In the genomic region with DNA sequence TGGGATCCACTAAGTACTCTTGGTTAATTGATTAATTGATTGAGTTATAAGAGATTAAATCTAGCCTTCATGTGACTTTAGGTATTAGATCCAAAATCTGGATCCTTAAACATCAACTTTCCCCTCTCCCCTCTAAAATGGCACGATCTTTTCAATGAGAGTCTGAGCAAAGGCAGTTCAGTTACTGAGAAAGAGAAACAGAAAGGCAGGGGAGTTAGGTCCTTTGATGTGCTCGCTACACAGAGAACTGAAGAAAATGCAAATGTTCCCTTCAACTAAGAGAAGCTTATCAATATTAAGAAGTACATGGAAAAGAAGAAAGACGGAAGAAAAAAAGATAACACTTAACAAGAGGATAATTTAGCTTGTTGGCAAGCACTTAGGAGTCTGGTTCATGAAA, we compare ENCODE assay signal across 15 cellular contexts.
DNase-seq lines count a peak whose midpoint lies in the region; ATAC-seq and TF ChIP-seq lines count a peak whose summit lies in the region.
"Had no signal": no experiment of that assay in that cellular context is flagged by ENCODE, and none has a peak within 500 bp of the region (broad histone marks: within the 10 kb centered on the region; RNA-seq: fewer than 3 reads in every experiment).

No MANE protein-coding gene starts in this region.

- H3K9me3 Mint-ChIP-seq in GM23338 (no peaks in the 10 kb centered on the region), H9 (no peaks in the 10 kb centered on the region)
- H3K9me3 Mint-ChIP-seq: CD8-positive, alpha-beta T cell had no signal

- H3T11ph ChIP-seq in H9 (ENCODE audit: low read length), result no peak overlapping the region

- H3K4me1 ChIP-seq in GM23338 (ENCODE audit: insufficient read depth), result peaks cover 11% of the 10 kb centered on the region
- no peaks in the 10 kb centered on the region; the same call in 1 of the 2 replicates for H3K4me1 ChIP-seq in H9 (ENCODE audit: insufficient read depth, low read length)
- H3K4me1 ChIP-seq: BLaER1 treated with 17β-estradiol and CSF1 and Interleukin-3, amounts not matched to agents 10 nM and 100 nM had no signal

- H3K9me2 ChIP-seq in GM23338 (ENCODE audit: insufficient read depth), result no peaks in the 10 kb centered on the region; the same call in 1 of the 2 replicates

- H2BK5ac ChIP-seq in H9 (ENCODE audit: insufficient read length, low read length), result no peak overlapping the region

- no peak overlapping the region for H3K27ac ChIP-seq in GM23338 (ENCODE audit: low read depth)
- H3K27ac ChIP-seq in H9 (ENCODE audit: insufficient read length, low read depth, low read length), result no peak overlapping the region
- H3K27ac ChIP-seq: BLaER1 treated with 17β-estradiol and CSF1 and Interleukin-3, amounts not matched to agents 10 nM and 100 nM; KMS-11 had no signal

- no peak overlapping the region for H3K56ac ChIP-seq in H9 (ENCODE audit: insufficient read length, low read depth, low read length)

- H3K23ac ChIP-seq in H9 (ENCODE audit: insufficient read length, low read depth, low read length), result no peak overlapping the region

- no peaks in the 10 kb centered on the region for H3K36me3 Mint-ChIP-seq in GM23338 (ENCODE audit: low read depth)
- H3K36me3 Mint-ChIP-seq in H9 (ENCODE audit: insufficient read depth in 1 of 3, low read depth in 3 of 3), result no peaks in the 10 kb centered on the region
- H3K36me3 Mint-ChIP-seq: CD8-positive, alpha-beta T cell had no signal

- TF ChIP-seq CTCF in GM12865 (IDR thresholded peaks at IDR 0.05; ENCODE audit: insufficient read depth, low read depth, low read length, missing control alignments), result no peak
- no peak for TF ChIP-seq CTCF in GM23338 (conservative IDR thresholded peaks at IDR 0.05; ENCODE audit: low read depth in 2 of 2)
- TF ChIP-seq CTCF in H9 (conservative IDR thresholded peaks at IDR 0.05), result no peak

- peaks cover 15% of the 10 kb centered on the region for H3K4me1 Mint-ChIP-seq in GM23338
- peaks cover 6 to 8% of the 10 kb centered on the region in 2 experiments; a peak in 3 of 4 replicates for H3K4me1 Mint-ChIP-seq in H9
- H3K4me1 Mint-ChIP-seq: B cell had no signal

- no peak overlapping the region for H4K91ac ChIP-seq in H9 (ENCODE audit: insufficient read length, low read depth, low read length)

- H3K79me2 ChIP-seq in GM23338 (replicated peaks; ENCODE audit: insufficient read depth) (no peaks in the 10 kb centered on the region), H9 (ENCODE audit: insufficient read depth, low read length) (no peaks in the 10 kb centered on the region)

- H4K5ac ChIP-seq in H9 (ENCODE audit: insufficient read length, low read depth, low read length), result no peak overlapping the region

- H3K9ac ChIP-seq in H9 (ENCODE audit: extremely low read depth, insufficient read length, low read length), result no peak overlapping the region
- H3K9ac ChIP-seq: BLaER1 treated with 17β-estradiol and CSF1 and Interleukin-3, amounts not matched to agents 10 nM and 100 nM; KMS-11 had no signal

- no peak overlapping the region for H2BK15ac ChIP-seq in H9 (ENCODE audit: low read depth, low read length)

- H3K36me3 ChIP-seq in GM23338 (ENCODE audit: insufficient read depth) (no peaks in the 10 kb centered on the region), MG63 (no peaks in the 10 kb centered on the region)
- H3K36me3 ChIP-seq: BLaER1 treated with 17β-estradiol and CSF1 and Interleukin-3, amounts not matched to agents 10 nM and 100 nM had no signal

- no peaks in the 10 kb centered on the region for H3F3A ChIP-seq in GM23338 (replicated peaks; ENCODE audit: low read depth)

- H2AFZ ChIP-seq in GM23338, result peak overlapping the region; percentile 39; the same call in 1 of the 2 replicates
- H2AFZ ChIP-seq in H9 (ENCODE audit: low read length), result no peak overlapping the region

- H2AK5ac ChIP-seq in H9 (ENCODE audit: insufficient read length, low read length), result no peak overlapping the region

- no peaks in the 10 kb centered on the region for H4K20me1 ChIP-seq in GM23338 (replicated peaks; ENCODE audit: insufficient read depth)
- H4K20me1 ChIP-seq in H9 (ENCODE audit: control insufficient read depth, insufficient read depth, insufficient read length), result no peaks in the 10 kb centered on the region
- H4K20me1 ChIP-seq: BLaER1 treated with 17β-estradiol and CSF1 and Interleukin-3, amounts not matched to agents 10 nM and 100 nM had no signal

- H2BK120ac ChIP-seq in H9 (ENCODE audit: low read depth, low read length, poor library complexity, severe bottlenecking), result no peak overlapping the region

- H3K9me3 ChIP-seq in MG63 (no peaks in the 10 kb centered on the region), H9 (ENCODE audit: control insufficient read depth, low read depth, low read length) (no peaks in the 10 kb centered on the region)
- H3K9me3 ChIP-seq: BLaER1 treated with 17β-estradiol and CSF1 and Interleukin-3, amounts not matched to agents 10 nM and 100 nM had no signal

- H4K8ac ChIP-seq in H9 (replicated peaks; ENCODE audit: insufficient read length, low read depth, low read length), result no peak overlapping the region

- H3K27me3 Mint-ChIP-seq in GM23338 (ENCODE audit: insufficient read depth, low read depth, poor library complexity) (peaks cover 3% of the 10 kb centered on the region), H9 (ENCODE audit: low read depth) (peaks cover 1% of the 10 kb centered on the region; the same call in 1 of the 2 replicates)

- H3K4me2 ChIP-seq in GM23338 (no peak overlapping the region), H9 (ENCODE audit: insufficient read depth, insufficient read length, low read length) (no peak overlapping the region)
- H3K4me2 ChIP-seq: BLaER1 treated with 17β-estradiol and CSF1 and Interleukin-3, amounts not matched to agents 10 nM and 100 nM; KMS-11 had no signal

- H3K23me2 ChIP-seq in H9 (ENCODE audit: insufficient read length, low read depth, low read length, poor library complexity, severe bottlenecking), result no peaks in the 10 kb centered on the region

- no peak overlapping the region for H3K27ac Mint-ChIP-seq in GM23338
- no peak overlapping the region for H3K27ac Mint-ChIP-seq in H9
- H3K27ac Mint-ChIP-seq: B cell; CD8-positive, alpha-beta T cell had no signal

- H2BK20ac ChIP-seq in H9 (ENCODE audit: low read depth, low read length, poor library complexity, severe bottlenecking), result no peak overlapping the region

- H3K4me3 ChIP-seq in GM12865 (ENCODE audit: low read depth, low read length), result no peak overlapping the region; the same call in 1 of the 2 replicates
- no peak overlapping the region for H3K4me3 ChIP-seq in GM23338
- H3K4me3 ChIP-seq in MG63, result no peak overlapping the region
- H3K4me3 ChIP-seq: BLaER1 treated with 17β-estradiol and CSF1 and Interleukin-3, amounts not matched to agents 10 nM and 100 nM had no signal

- DNase-seq in GM12865 (ENCODE audit: low read depth), result peak; percentile 60
- no peak for DNase-seq in GM23338 (ENCODE audit: low spot score)
- no peak for DNase-seq in MG63
- no peak for DNase-seq in H9
- no peak for DNase-seq in activated CD8-positive, alpha-beta memory T cell treated with anti-CD3 and anti-CD28 coated beads for 24 hours
- DNase-seq: Calu3; CD8-positive, alpha-beta T cell; DMS79 treated with DMSO at 0.1 percent for 48 hours; GF-D8; GOT3; H7 had no signal

- no peak overlapping the region for H2BK12ac ChIP-seq in H9 (ENCODE audit: insufficient read length, low read depth, low read length)

- H3K4ac ChIP-seq in H9 (ENCODE audit: low read depth, low read length), result no peak overlapping the region

- no peak overlapping the region for H3K18ac ChIP-seq in H9 (ENCODE audit: insufficient read length, low read depth, low read length)

- H3K27me3 ChIP-seq in GM23338 (ENCODE audit: insufficient read depth) (no peaks in the 10 kb centered on the region), MG63 (no peaks in the 10 kb centered on the region), H9 (ENCODE audit: insufficient read depth, low read length) (no peaks in the 10 kb centered on the region)
- H3K27me3 ChIP-seq: BLaER1 treated with 17β-estradiol and CSF1 and Interleukin-3, amounts not matched to agents 10 nM and 100 nM had no signal

- ATAC-seq in GM18867 (IDR thresholded peaks at IDR 0.05; ENCODE audit: unreplicated experiment), result peak; percentile 86
- no peak for ATAC-seq in GM23338
- ATAC-seq: CD8-positive, alpha-beta T cell had no signal

- no peak overlapping the region for H3K14ac ChIP-seq in H9 (ENCODE audit: insufficient read depth, low read length)

- no CpG with 5 or more reads among the region's 3 CpGs for WGBS in H9 (ENCODE audit: extremely low coverage, insufficient read length, low lambda C conversion rate)

- no peaks in the 10 kb centered on the region for H3K79me1 ChIP-seq in H9 (ENCODE audit: insufficient read depth, low read depth, low read length, poor library complexity, severe bottlenecking)

- H3K4me3 Mint-ChIP-seq in GM23338 (no peak overlapping the region), H9 (no peak overlapping the region)
- H3K4me3 Mint-ChIP-seq: B cell; CD8-positive, alpha-beta T cell had no signal
